ENCODE assay signal across 6 cellular contexts in the genomic region with DNA sequence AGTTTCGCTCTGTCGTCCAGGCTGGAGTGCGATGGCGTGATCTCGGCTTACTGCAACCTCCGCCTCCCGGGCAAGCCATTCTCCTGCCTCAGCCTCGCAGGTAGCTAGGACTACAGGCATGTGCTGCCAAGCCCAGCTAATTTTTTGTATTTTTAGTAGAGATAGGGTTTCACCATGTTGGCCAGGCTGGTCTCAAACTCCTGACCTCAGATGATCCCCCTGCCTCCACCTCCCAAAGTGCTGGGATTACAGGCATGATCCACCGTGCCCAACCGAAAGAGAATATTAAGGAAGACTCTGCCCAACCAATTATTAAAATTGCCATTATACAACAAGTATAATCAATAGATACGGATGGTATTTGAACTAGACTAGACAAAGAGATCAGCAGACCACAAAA.
A peak's percentile ranks its signal among the peaks of the same experiment; 100 is the strongest.
DNase-seq lines count a peak whose midpoint lies in the region; ATAC-seq, FAIRE-seq and TF ChIP-seq lines count a peak whose summit lies in the region.
"Not testable (repeated sequence)": the region's sequence is repeated elsewhere in the genome, so short reads cannot be mapped to it uniquely, and the experiment has no call there.

No MANE protein-coding gene starts in this region.

- ATAC-seq in WTC11, result not testable (repeated sequence)

- not testable (repeated sequence) for TF ChIP-seq CTCF in WTC11 (IDR thresholded peaks at IDR 0.05); cardiac muscle cell (IDR thresholded peaks at IDR 0.05; ENCODE audit: low read depth, low read length); nephron progenitor cell (IDR thresholded peaks at IDR 0.05)

- H3K4me1 Mint-ChIP-seq in WTC11 (peaks cover 87% of the 10 kb centered on the region), nephron progenitor cell (peaks cover 54% of the 10 kb centered on the region)
- H3K4me1 Mint-ChIP-seq in activated naive CD4-positive, alpha-beta T cell treated with anti-CD3 and anti-CD28 coated beads, Interleukin-2, amount 50 U/mL, for 24 hours, result peaks cover 96% of the 10 kb centered on the region

- H3K36me3 Mint-ChIP-seq in WTC11; activated naive CD4-positive, alpha-beta T cell treated with anti-CD3 and anti-CD28 coated beads, Interleukin-2, amount 50 U/mL, for 24 hours: not testable (repeated sequence)
- H3K36me3 Mint-ChIP-seq in nephron progenitor cell (ENCODE audit: low read depth), result peaks cover 34% of the 10 kb centered on the region

- H3K9me3 ChIP-seq in cardiac muscle cell (ENCODE audit: low read depth), result not testable (repeated sequence)

- TF ChIP-seq POLR2A in GM12891 (IDR thresholded peaks at IDR 0.05; ENCODE audit: low read depth, low read length), result not testable (repeated sequence)

- H3K27me3 Mint-ChIP-seq in WTC11 (ENCODE audit: low read depth); activated naive CD4-positive, alpha-beta T cell treated with anti-CD3 and anti-CD28 coated beads, Interleukin-2, amount 50 U/mL, for 24 hours; nephron progenitor cell (ENCODE audit: low read depth, poor library complexity): not testable (repeated sequence)

- peak; percentile 81 for FAIRE-seq in GM12891 (lab: Jason Lieb, UNC)

- peak overlapping the region; percentile 87 for H3K27ac ChIP-seq in cardiac muscle cell

- not testable (repeated sequence) for H3K36me3 ChIP-seq in cardiac muscle cell

- H3K27ac Mint-ChIP-seq in WTC11 (peak overlapping the region; percentile 15; the same call in 1 of the 2 replicates), nephron progenitor cell (peak overlapping the region; percentile 39)
- peak overlapping the region; percentile 2 for H3K27ac Mint-ChIP-seq in activated naive CD4-positive, alpha-beta T cell treated with anti-CD3 and anti-CD28 coated beads, Interleukin-2, amount 50 U/mL, for 24 hours

- H3K9me3 Mint-ChIP-seq in WTC11; activated naive CD4-positive, alpha-beta T cell treated with anti-CD3 and anti-CD28 coated beads, Interleukin-2, amount 50 U/mL, for 24 hours; nephron progenitor cell: not testable (repeated sequence)

- CTCF ChIA-PET in HEK293T (lab: Yijun Ruan, JAX); WTC11 (lab: Charles Lee): not testable (repeated sequence)

- DNase-seq in GM12891 (ENCODE audit: insufficient read length, low spot score); HEK293T (ENCODE audit: extremely low spot score); WTC11 (ENCODE audit: low spot score); cardiac muscle cell (ENCODE audit: low read depth in 1 of 2, low spot score in 1 of 2); nephron progenitor cell: not testable (repeated sequence)

- H3K4me3 ChIP-seq in cardiac muscle cell, result not testable (repeated sequence)

- H3K4me3 Mint-ChIP-seq in WTC11; activated naive CD4-positive, alpha-beta T cell treated with anti-CD3 and anti-CD28 coated beads, Interleukin-2, amount 50 U/mL, for 24 hours; nephron progenitor cell: not testable (repeated sequence)

- not testable (repeated sequence) for H3K27me3 ChIP-seq in cardiac muscle cell

- H3K4me1 ChIP-seq in cardiac muscle cell (ENCODE audit: low read depth), result peaks cover 60% of the 10 kb centered on the region

- POLR2A ChIA-PET in HEK293T (lab: Yijun Ruan, JAX); WTC11 (lab: Charles Lee): not testable (repeated sequence)

TF ChIP-seq in HEK293T, 16 proteins besides CTCF, POLR2A, EP300 and RAD21:
- TF ChIP-seq L3MBTL2 (conservative IDR thresholded peaks at IDR 0.05), result 0 out of 2 replicates have a peak, but pooled peaks have one; percentile 27
